Comparison of ENCODE assay signal across 8 cellular contexts in genomic region chr7:26278769-26279168, GRCh38. TPM values are rescaled to one million over a fixed set of nuclear protein-coding genes. Genes with fewer than 3 reads are reported as not detected.
DNase-seq lines count a peak whose midpoint lies in the region; ATAC-seq and TF ChIP-seq lines count a peak whose summit lies in the region.

No MANE protein-coding gene starts in this region.

- H3K27ac ChIP-seq in SU-DHL-6 (ENCODE audit: low read depth, low read length) (no peak overlapping the region), left lung (peak overlapping the region in 1 of 2 donors; percentile 42)

- H3K9me2 ChIP-seq in SU-DHL-6 (replicated peaks; ENCODE audit: insufficient read depth, low read length), result no peaks in the 10 kb centered on the region

- no peak overlapping the region for H3K4me2 ChIP-seq in SU-DHL-6 (ENCODE audit: low read depth, low read length, poor library complexity, severe bottlenecking)

- no peaks in the 10 kb centered on the region for H4K20me1 ChIP-seq in SU-DHL-6 (ENCODE audit: low read depth, low read length)

- H3K27me3 ChIP-seq in SU-DHL-6 (ENCODE audit: low read length), result no peaks in the 10 kb centered on the region
- no peaks in the 10 kb centered on the region for H3K27me3 ChIP-seq in left lung

- H3K4me3 ChIP-seq in SU-DHL-6 (ENCODE audit: insufficient read depth, low read length, poor library complexity, severe bottlenecking), result no peak overlapping the region
- no peak overlapping the region for H3K4me3 ChIP-seq in left lung

- H3K9me3 ChIP-seq in SU-DHL-6 (ENCODE audit: insufficient read depth, low read length) (no peaks in the 10 kb centered on the region), left lung (no peaks in the 10 kb centered on the region)

- no peaks in the 10 kb centered on the region for H3K79me2 ChIP-seq in SU-DHL-6 (ENCODE audit: insufficient read depth, low read length)

- peak; percentile 63 for ATAC-seq in left lung

- H3F3A ChIP-seq in SU-DHL-6 (ENCODE audit: insufficient read depth), result peaks cover 9% of the 10 kb centered on the region; the same call in 1 of the 2 replicates

- intact Hi-C loops in left lung (cut with DNase I), result no loop called here

- peaks cover 0 to 17% of the 10 kb centered on the region in 2 donors for H3K4me1 ChIP-seq in left lung

- DNase-seq in DMS53 (lab: John Stamatoyannopoulos, UW), result peak; percentile 75
- peak; percentile 55 for DNase-seq in HT1080 (ENCODE audit: low read depth)
- DNase-seq in left lung, result no peak
- no peak for DNase-seq in HK-2 (ENCODE audit: unreplicated experiment)
- DNase-seq in ecto neural progenitor cell (ENCODE audit: low spot score), result no peak
- DNase-seq in foreskin melanocyte, result no peak
- no peak for DNase-seq in iPS-NIHi7 (ENCODE audit: extremely low spot score)

- H3K36me3 ChIP-seq in SU-DHL-6 (ENCODE audit: low read length), result no peaks in the 10 kb centered on the region
- no peaks in the 10 kb centered on the region for H3K36me3 ChIP-seq in left lung

- TF ChIP-seq CTCF in SU-DHL-6 (IDR thresholded peaks at IDR 0.05; ENCODE audit: insufficient read depth, low read length, poor library complexity, severe bottlenecking), result peak; percentile 94
- peak in 1 of 2 donors; percentile 11 for TF ChIP-seq CTCF in left lung (IDR thresholded peaks at IDR 0.05)

- no peak overlapping the region for H2AFZ ChIP-seq in SU-DHL-6 (ENCODE audit: low read depth, low read length, severe bottlenecking)

- no peak overlapping the region for H3K9ac ChIP-seq in SU-DHL-6 (ENCODE audit: low read length)

RNA-seq across cellular contexts. Expression of gene SNX10, which starts 12.9 kb away (rescaled TPM):
- total RNA-seq in HT1080 (2014; rRNA removed; shearing (Covaris generic)), result 3.2 and 3.8 TPM in 2 replicates
- 10.1 and 12.9 TPM in 2 replicates for polyA plus RNA-seq in HT1080 (2015; cell fraction: cytosol; rRNA removed)
- 3.7 and 4.4 TPM in 2 replicates for polyA plus RNA-seq in HT1080 (2015; cell fraction: nucleus; rRNA removed)
- total RNA-seq in left lung, result 10 to 100 TPM; 25.7 to 75.6 TPM

Comparison
In these comparisons a context has a peak if more than half of its experiments do, and no peak if none do; other contexts are left out.
1. DNase-seq: peak in DMS53 (single experiment) and HT1080 (single experiment); none in left lung (0 of 2), HK-2 (single experiment), ecto neural progenitor cell (single experiment), foreskin melanocyte (single experiment) and iPS-NIHi7 (single experiment).